Comparison of ENCODE assay signal across 1 cellular context in the genomic region with DNA sequence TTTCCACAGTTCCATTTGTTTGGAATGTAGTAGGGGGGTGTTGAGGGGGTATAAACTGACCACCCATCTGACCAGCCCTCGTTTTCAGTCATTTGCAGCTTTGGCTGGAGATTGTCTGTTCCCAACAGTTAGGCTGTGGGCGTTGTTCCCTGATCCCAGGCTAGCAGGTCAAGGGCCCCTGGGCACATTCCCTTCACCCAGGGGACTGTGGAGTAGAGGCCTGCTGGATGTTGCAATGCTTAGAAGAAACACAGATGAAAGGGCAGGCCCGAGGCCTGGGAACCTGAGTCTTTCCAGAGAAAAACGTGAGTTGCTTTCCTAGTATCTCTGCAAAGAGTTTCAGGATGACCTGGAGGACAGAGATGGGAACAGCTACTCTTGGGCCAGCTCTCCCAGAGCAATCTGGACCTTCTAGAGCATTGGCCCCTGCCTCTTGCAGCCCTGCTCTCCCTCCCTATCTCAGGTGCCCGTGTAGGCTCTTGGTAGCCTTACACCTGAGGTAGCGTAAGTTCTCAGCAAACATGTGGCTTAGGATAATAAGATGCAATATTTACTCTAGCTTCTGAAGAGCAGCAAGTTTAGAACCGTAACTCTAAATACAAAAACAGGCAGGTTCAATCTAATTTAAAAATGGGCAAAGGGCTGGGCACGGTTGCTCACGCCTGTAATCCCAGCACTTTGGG.
TF ChIP-seq lines count a peak whose summit lies in the region.

No MANE protein-coding gene starts in this region.

TF ChIP-seq in HepG2, 621 proteins besides CTCF, POLR2A, EP300 and RAD21 (continued from another document and continues in another):
- TF ChIP-seq ZNF782 (CRISPR knock-in tag; IDR thresholded peaks at IDR 0.05; ENCODE audit: borderline replicate concordance) (no peak), ZNF747 (CRISPR knock-in tag; IDR thresholded peaks at IDR 0.05; ENCODE audit: borderline replicate concordance) (no peak), CREB1 (IDR thresholded peaks at IDR 0.05) (no peak), CREB1 (CRISPR knock-in tag; IDR thresholded peaks at IDR 0.05) (no peak), AKAP8 (CRISPR knock-in tag; IDR thresholded peaks at IDR 0.05) (no peak), ZNF124 (CRISPR knock-in tag; IDR thresholded peaks at IDR 0.05) (no peak), DBP (CRISPR knock-in tag; IDR thresholded peaks at IDR 0.05; ENCODE audit: not compliant biosample characterization) (no peak), HMG20A (CRISPR knock-in tag; IDR thresholded peaks at IDR 0.05; ENCODE audit: borderline replicate concordance) (peak; percentile 48; the same call in 1 of the 2 replicates), DMAP1 (CRISPR knock-in tag; IDR thresholded peaks at IDR 0.05) (no peak), ZMAT3 (CRISPR knock-in tag; conservative IDR thresholded peaks at IDR 0.05) (no peak), NFYC (CRISPR knock-in tag; IDR thresholded peaks at IDR 0.05) (no peak), RFXAP (CRISPR knock-in tag; IDR thresholded peaks at IDR 0.05; ENCODE audit: borderline replicate concordance) (no peak), CENPT (CRISPR knock-in tag; IDR thresholded peaks at IDR 0.05; ENCODE audit: low read depth) (no peak), CC2D1A (CRISPR knock-in tag; IDR thresholded peaks at IDR 0.05) (no peak), ZNF891 (CRISPR knock-in tag; IDR thresholded peaks at IDR 0.05) (no peak), ZMYM2 (CRISPR knock-in tag; IDR thresholded peaks at IDR 0.05) (no peak), SKI (IDR thresholded peaks at IDR 0.05; ENCODE audit: partially characterized antibody) (no peak), ZMYM4 (CRISPR knock-in tag; IDR thresholded peaks at IDR 0.05) (0 out of 2 replicates have a peak, but pooled peaks have one; percentile 26), NKX3-1 (CRISPR knock-in tag; IDR thresholded peaks at IDR 0.05) (no peak), AHR (CRISPR knock-in tag; IDR thresholded peaks at IDR 0.05) (no peak), NFE2 (CRISPR knock-in tag; IDR thresholded peaks at IDR 0.05) (no peak), TGIF2 (CRISPR knock-in tag; IDR thresholded peaks at IDR 0.05) (no peak), IKZF4 (CRISPR knock-in tag; IDR thresholded peaks at IDR 0.05; ENCODE audit: borderline replicate concordance, low read depth, not compliant biosample characterization) (no peak), ZNF414 (CRISPR knock-in tag; IDR thresholded peaks at IDR 0.05) (no peak), RBM39 (IDR thresholded peaks at IDR 0.05; ENCODE audit: low read depth, low read length, poor library complexity, severe bottlenecking) (no peak), ZBTB1 (CRISPR knock-in tag; IDR thresholded peaks at IDR 0.05; ENCODE audit: borderline replicate concordance) (no peak), SP4 (CRISPR knock-in tag; IDR thresholded peaks at IDR 0.05) (no peak), DRAP1 (CRISPR knock-in tag; IDR thresholded peaks at IDR 0.05) (no peak), ZNF101 (CRISPR knock-in tag; IDR thresholded peaks at IDR 0.05; ENCODE audit: borderline replicate concordance, low read depth) (no peak), ZC3H4 (CRISPR knock-in tag; IDR thresholded peaks at IDR 0.05; ENCODE audit: borderline replicate concordance) (no peak), ZNF746 (CRISPR knock-in tag; IDR thresholded peaks at IDR 0.05) (no peak), ZNF552 (CRISPR knock-in tag; IDR thresholded peaks at IDR 0.05; ENCODE audit: borderline replicate concordance) (no peak), ZNF780A (CRISPR knock-in tag; IDR thresholded peaks at IDR 0.05) (no peak), RFX3 (CRISPR knock-in tag; IDR thresholded peaks at IDR 0.05) (no peak), GATA4 (IDR thresholded peaks at IDR 0.05; ENCODE audit: borderline replicate concordance, low read depth) (no peak), RBAK (CRISPR knock-in tag; IDR thresholded peaks at IDR 0.05) (no peak), NONO (IDR thresholded peaks at IDR 0.05) (no peak), NONO (CRISPR knock-in tag; conservative IDR thresholded peaks at IDR 0.05) (no peak), RFX5 (IDR thresholded peaks at IDR 0.05; ENCODE audit: low read depth, low read length) (no peak), ZFP36L1 (CRISPR knock-in tag; IDR thresholded peaks at IDR 0.05) (no peak), ZSCAN31 (CRISPR knock-in tag; IDR thresholded peaks at IDR 0.05; ENCODE audit: low read depth) (no peak), ZNF562 (CRISPR knock-in tag; IDR thresholded peaks at IDR 0.05; ENCODE audit: borderline replicate concordance) (no peak), BORCS8-MEF2B (CRISPR knock-in tag; IDR thresholded peaks at IDR 0.05) (no peak), ZNF225 (CRISPR knock-in tag; IDR thresholded peaks at IDR 0.05) (no peak), ZNF850 (CRISPR knock-in tag; conservative IDR thresholded peaks at IDR 0.05) (no peak), ETV6 (CRISPR knock-in tag; conservative IDR thresholded peaks at IDR 0.05) (no peak), ZNF776 (CRISPR knock-in tag; IDR thresholded peaks at IDR 0.05) (no peak), RXRB (CRISPR knock-in tag; IDR thresholded peaks at IDR 0.05; ENCODE audit: borderline replicate concordance) (peak; percentile 25; the same call in 1 of the 2 replicates), RARG (CRISPR knock-in tag; IDR thresholded peaks at IDR 0.05; ENCODE audit: low read depth) (no peak), EEA1 (CRISPR knock-in tag; IDR thresholded peaks at IDR 0.05; ENCODE audit: borderline replicate concordance) (no peak), AGO1 (IDR thresholded peaks at IDR 0.05; ENCODE audit: low read depth, low read length, poor library complexity, severe bottlenecking) (no peak), ZFP91 (CRISPR knock-in tag; IDR thresholded peaks at IDR 0.05; ENCODE audit: borderline replicate concordance) (no peak), TOE1 (CRISPR knock-in tag; IDR thresholded peaks at IDR 0.05) (no peak), ATF3 (CRISPR knock-in tag; IDR thresholded peaks at IDR 0.05) (no peak), KLF15 (CRISPR knock-in tag; IDR thresholded peaks at IDR 0.05; ENCODE audit: borderline replicate concordance) (no peak), ZNF737 (CRISPR knock-in tag; IDR thresholded peaks at IDR 0.05; ENCODE audit: borderline replicate concordance) (0 out of 2 replicates have a peak, but pooled peaks have one; percentile 44)
- TF ChIP-seq, protein P1, sequence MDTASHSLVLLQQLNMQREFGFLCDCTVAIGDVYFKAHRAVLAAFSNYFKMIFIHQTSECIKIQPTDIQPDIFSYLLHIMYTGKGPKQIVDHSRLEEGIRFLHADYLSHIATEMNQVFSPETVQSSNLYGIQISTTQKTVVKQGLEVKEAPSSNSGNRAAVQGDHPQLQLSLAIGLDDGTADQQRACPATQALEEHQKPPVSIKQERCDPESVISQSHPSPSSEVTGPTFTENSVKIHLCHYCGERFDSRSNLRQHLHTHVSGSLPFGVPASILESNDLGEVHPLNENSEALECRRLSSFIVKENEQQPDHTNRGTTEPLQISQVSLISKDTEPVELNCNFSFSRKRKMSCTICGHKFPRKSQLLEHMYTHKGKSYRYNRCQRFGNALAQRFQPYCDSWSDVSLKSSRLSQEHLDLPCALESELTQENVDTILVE (CRISPR knock-in tag; IDR thresholded peaks at IDR 0.05), result no peak
- TF ChIP-seq, protein P2, sequence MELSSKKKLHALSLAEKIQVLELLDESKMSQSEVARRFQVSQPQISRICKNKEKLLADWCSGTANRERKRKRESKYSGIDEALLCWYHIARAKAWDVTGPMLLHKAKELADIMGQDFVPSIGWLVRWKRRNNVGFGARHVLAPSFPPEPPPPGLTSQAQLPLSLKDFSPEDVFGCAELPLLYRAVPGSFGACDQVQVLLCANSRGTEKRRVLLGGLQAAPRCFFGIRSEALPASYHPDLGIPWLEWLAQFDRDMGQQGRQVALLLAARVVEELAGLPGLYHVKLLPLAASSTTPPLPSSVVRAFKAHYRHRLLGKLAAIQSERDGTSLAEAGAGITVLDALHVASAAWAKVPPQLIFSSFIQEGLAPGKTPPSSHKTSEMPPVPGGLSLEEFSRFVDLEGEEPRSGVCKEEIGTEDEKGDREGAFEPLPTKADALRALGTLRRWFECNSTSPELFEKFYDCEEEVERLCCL (CRISPR knock-in tag; IDR thresholded peaks at IDR 0.05; ENCODE audit: borderline replicate concordance), result no peak
- TF ChIP-seq, protein P3, sequence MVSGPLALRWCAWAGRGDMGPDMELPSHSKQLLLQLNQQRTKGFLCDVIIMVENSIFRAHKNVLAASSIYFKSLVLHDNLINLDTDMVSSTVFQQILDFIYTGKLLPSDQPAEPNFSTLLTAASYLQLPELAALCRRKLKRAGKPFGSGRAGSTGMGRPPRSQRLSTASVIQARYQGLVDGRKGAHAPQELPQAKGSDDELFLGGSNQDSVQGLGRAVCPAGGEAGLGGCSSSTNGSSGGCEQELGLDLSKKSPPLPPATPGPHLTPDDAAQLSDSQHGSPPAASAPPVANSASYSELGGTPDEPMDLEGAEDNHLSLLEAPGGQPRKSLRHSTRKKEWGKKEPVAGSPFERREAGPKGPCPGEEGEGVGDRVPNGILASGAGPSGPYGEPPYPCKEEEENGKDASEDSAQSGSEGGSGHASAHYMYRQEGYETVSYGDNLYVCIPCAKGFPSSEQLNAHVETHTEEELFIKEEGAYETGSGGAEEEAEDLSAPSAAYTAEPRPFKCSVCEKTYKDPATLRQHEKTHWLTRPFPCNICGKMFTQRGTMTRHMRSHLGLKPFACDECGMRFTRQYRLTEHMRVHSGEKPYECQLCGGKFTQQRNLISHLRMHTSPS (CRISPR knock-in tag; IDR thresholded peaks at IDR 0.05; ENCODE audit: low read depth), result no peak
- TF ChIP-seq, protein P4, sequence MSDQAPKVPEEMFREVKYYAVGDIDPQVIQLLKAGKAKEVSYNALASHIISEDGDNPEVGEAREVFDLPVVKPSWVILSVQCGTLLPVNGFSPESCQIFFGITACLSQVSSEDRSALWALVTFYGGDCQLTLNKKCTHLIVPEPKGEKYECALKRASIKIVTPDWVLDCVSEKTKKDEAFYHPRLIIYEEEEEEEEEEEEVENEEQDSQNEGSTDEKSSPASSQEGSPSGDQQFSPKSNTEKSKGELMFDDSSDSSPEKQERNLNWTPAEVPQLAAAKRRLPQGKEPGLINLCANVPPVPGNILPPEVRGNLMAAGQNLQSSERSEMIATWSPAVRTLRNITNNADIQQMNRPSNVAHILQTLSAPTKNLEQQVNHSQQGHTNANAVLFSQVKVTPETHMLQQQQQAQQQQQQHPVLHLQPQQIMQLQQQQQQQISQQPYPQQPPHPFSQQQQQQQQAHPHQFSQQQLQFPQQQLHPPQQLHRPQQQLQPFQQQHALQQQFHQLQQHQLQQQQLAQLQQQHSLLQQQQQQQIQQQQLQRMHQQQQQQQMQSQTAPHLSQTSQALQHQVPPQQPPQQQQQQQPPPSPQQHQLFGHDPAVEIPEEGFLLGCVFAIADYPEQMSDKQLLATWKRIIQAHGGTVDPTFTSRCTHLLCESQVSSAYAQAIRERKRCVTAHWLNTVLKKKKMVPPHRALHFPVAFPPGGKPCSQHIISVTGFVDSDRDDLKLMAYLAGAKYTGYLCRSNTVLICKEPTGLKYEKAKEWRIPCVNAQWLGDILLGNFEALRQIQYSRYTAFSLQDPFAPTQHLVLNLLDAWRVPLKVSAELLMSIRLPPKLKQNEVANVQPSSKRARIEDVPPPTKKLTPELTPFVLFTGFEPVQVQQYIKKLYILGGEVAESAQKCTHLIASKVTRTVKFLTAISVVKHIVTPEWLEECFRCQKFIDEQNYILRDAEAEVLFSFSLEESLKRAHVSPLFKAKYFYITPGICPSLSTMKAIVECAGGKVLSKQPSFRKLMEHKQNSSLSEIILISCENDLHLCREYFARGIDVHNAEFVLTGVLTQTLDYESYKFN (CRISPR knock-in tag; conservative IDR thresholded peaks at IDR 0.05), result no peak
- TF ChIP-seq, protein P5, sequence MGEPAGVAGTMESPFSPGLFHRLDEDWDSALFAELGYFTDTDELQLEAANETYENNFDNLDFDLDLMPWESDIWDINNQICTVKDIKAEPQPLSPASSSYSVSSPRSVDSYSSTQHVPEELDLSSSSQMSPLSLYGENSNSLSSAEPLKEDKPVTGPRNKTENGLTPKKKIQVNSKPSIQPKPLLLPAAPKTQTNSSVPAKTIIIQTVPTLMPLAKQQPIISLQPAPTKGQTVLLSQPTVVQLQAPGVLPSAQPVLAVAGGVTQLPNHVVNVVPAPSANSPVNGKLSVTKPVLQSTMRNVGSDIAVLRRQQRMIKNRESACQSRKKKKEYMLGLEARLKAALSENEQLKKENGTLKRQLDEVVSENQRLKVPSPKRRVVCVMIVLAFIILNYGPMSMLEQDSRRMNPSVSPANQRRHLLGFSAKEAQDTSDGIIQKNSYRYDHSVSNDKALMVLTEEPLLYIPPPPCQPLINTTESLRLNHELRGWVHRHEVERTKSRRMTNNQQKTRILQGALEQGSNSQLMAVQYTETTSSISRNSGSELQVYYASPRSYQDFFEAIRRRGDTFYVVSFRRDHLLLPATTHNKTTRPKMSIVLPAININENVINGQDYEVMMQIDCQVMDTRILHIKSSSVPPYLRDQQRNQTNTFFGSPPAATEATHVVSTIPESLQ (CRISPR knock-in tag; conservative IDR thresholded peaks at IDR 0.05), result no peak
